25 cellular contexts compared by ENCODE assay signal in the genomic region with DNA sequence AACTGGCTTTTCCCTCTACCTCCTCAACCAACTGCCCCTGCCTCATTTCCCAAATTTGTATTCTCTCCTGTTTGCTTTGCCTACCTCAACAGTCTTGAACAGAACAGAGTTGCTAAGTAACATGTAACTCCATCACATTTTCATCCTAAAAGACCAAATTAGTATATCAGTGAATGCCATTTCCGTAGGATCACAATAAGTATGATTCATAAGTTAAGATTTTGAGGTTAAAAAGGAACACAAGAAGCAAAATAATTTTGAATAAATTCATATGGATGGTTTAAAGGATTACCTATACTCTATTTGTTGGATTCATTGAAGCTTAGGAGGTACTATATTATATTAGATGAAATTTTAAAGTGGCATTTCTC.
"Had no signal": no experiment of that assay in that cellular context is flagged by ENCODE, and none has a peak within 500 bp of the region (broad histone marks: within the 10 kb centered on the region; RNA-seq: fewer than 3 reads in every experiment).

No MANE protein-coding gene starts in this region.

- H3K27ac ChIP-seq: SJSA1 had no signal

- H3K27ac Mint-ChIP-seq: activated CD4-positive, alpha-beta T cell treated with anti-CD3 and anti-CD28 coated beads for 36 hours; activated CD8-positive, alpha-beta T cell treated with anti-CD3 and anti-CD28 coated beads for 36 hours; activated naive CD4-positive, alpha-beta T cell treated with anti-CD3 and anti-CD28 coated beads, Interleukin-2, amount 10 ng/mL, durations not matched to agents 7 days and 5 days; activated naive CD8-positive, alpha-beta T cell treated with anti-CD3 and anti-CD28 coated beads for 36 hours; activated T-cell treated with anti-CD3 and anti-CD28 coated beads, Interleukin-2, amount 50 U/mL, for 72 hours; activated T-helper 2 cell treated with anti-CD3 and anti-CD28 coated beads, Interferon-gamma antibody, Interleukin-2, Interleukin-4, amounts not matched to agents 10 μg/mL and 5 μg/mL and 100 μg/mL, durations not matched to agents 14 hours and 24 hours and 36 hours; T-helper 1 cell treated with Interleukin-12 subunit alpha and Interleukin-12 subunit beta and Interleukin-4 antibody, amounts not matched to agents 30 μg/mL and 1 μg/mL, for 36 hours had no signal

- H3K27me3 ChIP-seq: SJSA1 had no signal

- H3K9me3 ChIP-seq: SJSA1 had no signal

- H3K4me3 Mint-ChIP-seq: activated CD4-positive, alpha-beta T cell treated with anti-CD3 and anti-CD28 coated beads for 36 hours; activated CD8-positive, alpha-beta T cell treated with anti-CD3 and anti-CD28 coated beads for 36 hours; activated naive CD4-positive, alpha-beta T cell treated with anti-CD3 and anti-CD28 coated beads, Interleukin-2, amount 10 ng/mL, durations not matched to agents 7 days and 5 days; activated naive CD8-positive, alpha-beta T cell treated with anti-CD3 and anti-CD28 coated beads for 36 hours; activated T-cell treated with anti-CD3 and anti-CD28 coated beads, Interleukin-2, amount 50 U/mL, for 72 hours; central memory CD8-positive, alpha-beta T cell; T-helper 1 cell treated with Interleukin-12 subunit alpha and Interleukin-12 subunit beta and Interleukin-4 antibody, amounts not matched to agents 30 μg/mL and 1 μg/mL, for 36 hours had no signal

- H3K4me1 ChIP-seq: SJSA1 had no signal

- H3K27me3 Mint-ChIP-seq: activated naive CD8-positive, alpha-beta T cell treated with anti-CD3 and anti-CD28 coated beads for 36 hours; central memory CD8-positive, alpha-beta T cell had no signal

- H3K36me3 ChIP-seq: SJSA1 had no signal

- H3K36me3 Mint-ChIP-seq: activated naive CD4-positive, alpha-beta T cell treated with anti-CD3 and anti-CD28 coated beads, Interleukin-2, amount 10 ng/mL, durations not matched to agents 7 days and 5 days; activated naive CD8-positive, alpha-beta T cell treated with anti-CD3 and anti-CD28 coated beads for 36 hours had no signal

- H3K4me3 ChIP-seq: SJSA1 had no signal

- ATAC-seq: activated CD4-positive, alpha-beta T cell treated with anti-CD3 and anti-CD28 coated beads for 36 hours; activated CD8-positive, alpha-beta T cell treated with anti-CD3 and anti-CD28 coated beads for 36 hours; activated T-cell treated with anti-CD3 and anti-CD28 coated beads, Interleukin-2, amount 50 U/mL, for 72 hours; PC-3 had no signal

- H3K4me1 Mint-ChIP-seq: activated CD4-positive, alpha-beta T cell treated with anti-CD3 and anti-CD28 coated beads for 36 hours; activated naive CD4-positive, alpha-beta T cell treated with anti-CD3 and anti-CD28 coated beads, Interleukin-2, amount 10 ng/mL, durations not matched to agents 7 days and 5 days; activated naive CD8-positive, alpha-beta T cell treated with anti-CD3 and anti-CD28 coated beads for 36 hours; central memory CD8-positive, alpha-beta T cell had no signal

- DNase-seq: activated CD4-positive, alpha-beta T cell treated with anti-CD3 and anti-CD28 coated beads for 36 hours; activated CD4-positive, alpha-beta T cell treated with anti-CD3 and anti-CD28 coated beads, Interleukin-2, amount 50 U/mL, for 1 hour; activated CD4-positive, CD25-positive, alpha-beta regulatory T cell; activated CD8-positive, alpha-beta memory T cell treated with anti-CD3 and anti-CD28 coated beads, Interleukin-2, amount 50 U/mL, for 4 hours; activated CD8-positive, alpha-beta T cell treated with anti-CD3 and anti-CD28 coated beads for 36 hours; activated gamma-delta T cell treated with Interleukin-2 at 50 U/mL for 16 hours; activated naive CD4-positive, alpha-beta T cell treated with anti-CD3 and anti-CD28 coated beads, Interleukin-2, amount 10 ng/mL, durations not matched to agents 7 days and 5 days; activated naive CD8-positive, alpha-beta T cell treated with anti-CD3 and anti-CD28 coated beads for 36 hours; activated T-cell treated with anti-CD3 and anti-CD28 coated beads, Interleukin-2, amount 50 U/mL, for 72 hours; anterior cingulate cortex; Kasumi-1; KBM-7; NCI-H1048; NCI-H146; NCI-H187 treated with DMSO at 0.1 percent for 48 hours; NCI-H2081 treated with DMSO at 0.1 percent for 48 hours; NCI-H446; NCI-H524; PC-3; SHP77; T-helper 9 cell had no signal
